ENCODE assay signal across 1 cellular context in the genomic region with DNA sequence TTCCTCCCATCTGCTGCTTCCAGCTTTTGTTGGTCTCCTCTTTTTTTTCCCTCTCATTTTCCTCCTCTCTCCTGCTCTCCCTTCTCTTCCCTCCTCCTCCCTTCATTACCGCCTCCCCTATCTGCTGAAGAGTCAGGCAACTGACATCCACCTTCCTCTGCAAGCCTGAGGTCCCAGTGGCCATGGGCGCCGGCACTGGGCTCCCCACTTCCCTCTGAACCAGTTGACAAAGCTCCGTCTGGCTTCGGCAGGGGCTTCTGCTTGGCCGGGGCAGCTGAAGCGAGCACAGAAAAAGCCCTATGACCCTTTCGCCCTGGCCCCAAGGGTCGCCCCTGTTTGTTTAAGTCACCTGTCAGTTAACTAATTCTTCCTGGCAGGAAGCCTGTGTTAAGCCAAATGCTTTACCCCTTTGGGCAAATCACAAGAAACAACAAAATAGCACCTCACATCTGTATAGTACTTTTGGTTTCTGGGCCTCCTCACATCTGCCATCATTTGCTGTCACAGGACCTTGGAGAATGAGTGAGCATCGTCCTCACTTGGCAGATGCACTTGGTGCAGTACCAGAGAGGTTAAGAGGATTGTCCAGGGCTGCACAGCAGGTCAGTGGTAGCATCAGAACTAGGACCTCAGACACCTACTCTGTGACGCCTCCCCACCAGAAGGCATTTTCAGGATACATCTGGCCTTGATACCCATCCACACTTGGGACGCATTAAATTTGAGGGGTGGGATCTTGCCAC.
TF ChIP-seq lines count a peak whose summit lies in the region.

No MANE protein-coding gene starts in this region.

TF ChIP-seq in HepG2, 621 proteins besides CTCF, POLR2A, EP300 and RAD21:
- TF ChIP-seq ZMYM3 (CRISPR knock-in tag; IDR thresholded peaks at IDR 0.05) (peak; percentile 72), ZNF768 (CRISPR knock-in tag; IDR thresholded peaks at IDR 0.05) (peak; percentile 92)
- TF ChIP-seq, protein P1, sequence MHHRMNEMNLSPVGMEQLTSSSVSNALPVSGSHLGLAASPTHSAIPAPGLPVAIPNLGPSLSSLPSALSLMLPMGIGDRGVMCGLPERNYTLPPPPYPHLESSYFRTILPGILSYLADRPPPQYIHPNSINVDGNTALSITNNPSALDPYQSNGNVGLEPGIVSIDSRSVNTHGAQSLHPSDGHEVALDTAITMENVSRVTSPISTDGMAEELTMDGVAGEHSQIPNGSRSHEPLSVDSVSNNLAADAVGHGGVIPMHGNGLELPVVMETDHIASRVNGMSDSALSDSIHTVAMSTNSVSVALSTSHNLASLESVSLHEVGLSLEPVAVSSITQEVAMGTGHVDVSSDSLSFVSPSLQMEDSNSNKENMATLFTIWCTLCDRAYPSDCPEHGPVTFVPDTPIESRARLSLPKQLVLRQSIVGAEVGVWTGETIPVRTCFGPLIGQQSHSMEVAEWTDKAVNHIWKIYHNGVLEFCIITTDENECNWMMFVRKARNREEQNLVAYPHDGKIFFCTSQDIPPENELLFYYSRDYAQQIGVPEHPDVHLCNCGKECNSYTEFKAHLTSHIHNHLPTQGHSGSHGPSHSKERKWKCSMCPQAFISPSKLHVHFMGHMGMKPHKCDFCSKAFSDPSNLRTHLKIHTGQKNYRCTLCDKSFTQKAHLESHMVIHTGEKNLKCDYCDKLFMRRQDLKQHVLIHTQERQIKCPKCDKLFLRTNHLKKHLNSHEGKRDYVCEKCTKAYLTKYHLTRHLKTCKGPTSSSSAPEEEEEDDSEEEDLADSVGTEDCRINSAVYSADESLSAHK (CRISPR knock-in tag; IDR thresholded peaks at IDR 0.05; ENCODE audit: borderline replicate concordance): no peak
